Comparison of ENCODE assay signal across 2 cellular contexts in genomic region chr3:184743248-184743647, GRCh38.
TF ChIP-seq lines count a peak whose summit lies in the region.

No MANE protein-coding gene starts in this region.

TF ChIP-seq in HepG2, 621 proteins besides CTCF, POLR2A, EP300 and RAD21:
- TF ChIP-seq ZNF768 (CRISPR knock-in tag; IDR thresholded peaks at IDR 0.05) (peak; percentile 29; the same call in 1 of the 2 replicates), ZNF747 (CRISPR knock-in tag; IDR thresholded peaks at IDR 0.05; ENCODE audit: borderline replicate concordance) (no peak)

TF ChIP-seq in K562, 482 proteins besides CTCF, POLR2A, EP300 and RAD21:
- TF ChIP-seq RBM25 (IDR thresholded peaks at IDR 0.05; ENCODE audit: low read depth, low read length, severe bottlenecking), result peak; percentile 98
- no peak for TF ChIP-seq E2F6 (IDR thresholded peaks at IDR 0.05; ENCODE audit: borderline replicate concordance in 1 of 2, extremely low read depth in 1 of 2, insufficient read depth in 1 of 2, insufficient read length in 1 of 2, low read depth in 1 of 2, low read length in 1 of 2, poor library complexity in 1 of 2, severe bottlenecking in 1 of 2)
- no peak for TF ChIP-seq TFAP4 (CRISPR knock-in tag; IDR thresholded peaks at IDR 0.05; ENCODE audit: borderline replicate concordance)
- peak; percentile 92 for TF ChIP-seq BCOR (IDR thresholded peaks at IDR 0.05)
- no peak for TF ChIP-seq ZNF668 (CRISPR knock-in tag; IDR thresholded peaks at IDR 0.05)
- no peak for TF ChIP-seq ZNF282 (CRISPR knock-in tag; IDR thresholded peaks at IDR 0.05)
- TF ChIP-seq MXI1 (IDR thresholded peaks at IDR 0.05; ENCODE audit: low read depth, low read length), result no peak
- no peak for TF ChIP-seq IRF2 (CRISPR knock-in tag; IDR thresholded peaks at IDR 0.05)
- TF ChIP-seq NUFIP1 (IDR thresholded peaks at IDR 0.05; ENCODE audit: partially characterized antibody), result no peak
- TF ChIP-seq ZNF449 (CRISPR knock-in tag; IDR thresholded peaks at IDR 0.05), result no peak
- TF ChIP-seq SIN3A (IDR thresholded peaks at IDR 0.05; ENCODE audit: borderline replicate concordance in 2 of 2, control insufficient read depth in 1 of 2, low read depth in 2 of 2, low read length in 2 of 2), result no peak
- TF ChIP-seq PRDM10 (IDR thresholded peaks at IDR 0.05; ENCODE audit: partially characterized antibody), result no peak
- no peak for TF ChIP-seq SUPT5H (IDR thresholded peaks at IDR 0.05)
- peak; percentile 90 for TF ChIP-seq ZFP36 (IDR thresholded peaks at IDR 0.05; ENCODE audit: low read depth, low read length, partially characterized antibody)
- no peak for TF ChIP-seq POLR2G (IDR thresholded peaks at IDR 0.05; ENCODE audit: low read depth, low read length)
- no peak for TF ChIP-seq PRPF4 (IDR thresholded peaks at IDR 0.05; ENCODE audit: insufficient read depth, low read depth, low read length, poor library complexity, severe bottlenecking)
- TF ChIP-seq MEF2D (tag; conservative IDR thresholded peaks at IDR 0.05; ENCODE audit: low read depth), result no peak
- TF ChIP-seq PURB (CRISPR knock-in tag; IDR thresholded peaks at IDR 0.05; ENCODE audit: low read depth), result no peak
- TF ChIP-seq ZNF583 (CRISPR knock-in tag; IDR thresholded peaks at IDR 0.05), result no peak
- TF ChIP-seq DNMT1 (IDR thresholded peaks at IDR 0.05), result no peak
- peak; percentile 88 for TF ChIP-seq ADNP (tag; IDR thresholded peaks at IDR 0.05)
- no peak for TF ChIP-seq RBBP5 (IDR thresholded peaks at IDR 0.05; ENCODE audit: borderline replicate concordance, insufficient read depth, low read length, poor library complexity, severe bottlenecking)
- TF ChIP-seq CHD1 (IDR thresholded peaks at IDR 0.05; ENCODE audit: low read length), result no peak
- no peak for TF ChIP-seq TAF9B (IDR thresholded peaks at IDR 0.05; ENCODE audit: partially characterized antibody)
- TF ChIP-seq RCOR1 (IDR thresholded peaks at IDR 0.05; ENCODE audit: borderline replicate concordance in 1 of 2, low read depth in 2 of 2, low read length in 2 of 2), result peak in 1 of 2 experiments; percentile 49; a peak in 1 of 4 replicates
- TF ChIP-seq SMARCA5 (IDR thresholded peaks at IDR 0.05), result peak; percentile 44; the same call in 1 of the 2 replicates
- no peak for TF ChIP-seq CXXC5 (CRISPR knock-in tag; IDR thresholded peaks at IDR 0.05)
- no peak for TF ChIP-seq SMAD4 (CRISPR knock-in tag; conservative IDR thresholded peaks at IDR 0.05)
- TF ChIP-seq KDM1A (IDR thresholded peaks at IDR 0.05), result peak; percentile 75 to 77
